Comparison of ENCODE assay signal across 11 cellular contexts in the genomic region with DNA sequence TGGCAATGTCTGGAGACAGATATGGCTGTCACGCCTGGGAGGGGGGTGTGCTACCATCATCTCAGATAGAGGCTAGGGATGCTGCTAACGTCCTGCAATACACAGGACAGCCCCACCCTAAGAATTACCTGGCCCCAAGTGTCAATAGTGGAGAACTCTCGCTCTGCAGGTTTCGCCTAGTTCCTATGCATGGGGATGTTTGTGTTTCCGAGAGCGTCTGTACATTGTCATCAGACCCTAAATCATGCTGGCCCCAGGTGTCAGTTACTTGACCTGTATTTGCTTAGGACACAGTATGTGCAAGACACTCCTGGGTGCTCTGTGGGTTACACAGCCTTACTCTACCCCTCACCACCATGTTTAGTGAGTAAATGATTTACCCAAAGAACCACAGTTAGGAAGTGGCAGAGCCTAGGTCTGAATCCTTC.
DNase-seq lines count a peak whose midpoint lies in the region; ATAC-seq lines count a peak whose summit lies in the region.
"Had no signal": no experiment of that assay in that cellular context is flagged by ENCODE, and none has a peak within 500 bp of the region (broad histone marks: within the 10 kb centered on the region; RNA-seq: fewer than 3 reads in every experiment).

No MANE protein-coding gene starts in this region.

- H3K9me3 ChIP-seq in subcutaneous abdominal adipose tissue (ENCODE audit: control insufficient read depth in 5 of 5, low read length in 5 of 5) (no peaks in the 10 kb centered on the region), T-helper 17 cell (ENCODE audit: control insufficient read depth, low read length, poor library complexity, severe bottlenecking) (no peaks in the 10 kb centered on the region)

- peak; percentile 14 for DNase-seq in NCI-H526 treated with DMSO at 0.1 percent for 48 hours (lab: John Stamatoyannopoulos, UW)
- no peak for DNase-seq in T-helper 17 cell
- DNase-seq in activated naive CD8-positive, alpha-beta T cell treated with anti-CD3 and anti-CD28 coated beads for 36 hours: no peak
- DNase-seq in NK-92 (lab: John Stamatoyannopoulos, UW; ENCODE audit: unreplicated experiment): no peak
- no peak for DNase-seq in DMS79 treated with DMSO at 0.1 percent for 48 hours (lab: John Stamatoyannopoulos, UW)
- DNase-seq: activated CD4-positive, alpha-beta T cell treated with anti-CD3 and anti-CD28 coated beads, Interleukin-2, amount 50 U/mL, for 4 hours; head of caudate nucleus; IMR-90 had no signal

- no peaks in the 10 kb centered on the region for H3K36me3 ChIP-seq in subcutaneous abdominal adipose tissue (ENCODE audit: control insufficient read depth in 5 of 5, insufficient read depth in 5 of 5, low read length in 5 of 5)

- no peaks in the 10 kb centered on the region for H3K27me3 Mint-ChIP-seq in T-helper 17 cell
- no peaks in the 10 kb centered on the region for H3K27me3 Mint-ChIP-seq in activated naive CD8-positive, alpha-beta T cell treated with anti-CD3 and anti-CD28 coated beads for 36 hours

- ATAC-seq in GM18909 (IDR thresholded peaks at IDR 0.05; ENCODE audit: poor library complexity, unreplicated experiment): peak; percentile 86
- ATAC-seq in HG02642 (IDR thresholded peaks at IDR 0.05; ENCODE audit: poor library complexity, unreplicated experiment): peak; percentile 71
- no peak for ATAC-seq in T-helper 17 cell

- peak overlapping the region; percentile 35 for H3K27ac ChIP-seq in subcutaneous abdominal adipose tissue (ENCODE audit: low read depth, low read length)

- no peak overlapping the region for H3K4me3 ChIP-seq in subcutaneous abdominal adipose tissue (ENCODE audit: low read depth in 1 of 5, low read length in 5 of 5)

- no peak overlapping the region for H3K27ac Mint-ChIP-seq in T-helper 17 cell
- H3K27ac Mint-ChIP-seq in activated naive CD8-positive, alpha-beta T cell treated with anti-CD3 and anti-CD28 coated beads for 36 hours: no peak overlapping the region

- no peaks in the 10 kb centered on the region for H3K27me3 ChIP-seq in subcutaneous abdominal adipose tissue (ENCODE audit: control insufficient read depth in 5 of 5, insufficient read depth in 4 of 5, low read length in 5 of 5)

- peaks cover 3% of the 10 kb centered on the region for H3K36me3 Mint-ChIP-seq in T-helper 17 cell (ENCODE audit: low read depth)
- H3K36me3 Mint-ChIP-seq in activated naive CD8-positive, alpha-beta T cell treated with anti-CD3 and anti-CD28 coated beads for 36 hours: peaks cover 3% of the 10 kb centered on the region

- H3K9me3 Mint-ChIP-seq in activated naive CD8-positive, alpha-beta T cell treated with anti-CD3 and anti-CD28 coated beads for 36 hours: no peaks in the 10 kb centered on the region

- peaks cover 40% of the 10 kb centered on the region for H3K4me1 Mint-ChIP-seq in T-helper 17 cell
- peaks cover 49% of the 10 kb centered on the region for H3K4me1 Mint-ChIP-seq in activated naive CD8-positive, alpha-beta T cell treated with anti-CD3 and anti-CD28 coated beads for 36 hours

- H3K4me1 ChIP-seq in subcutaneous abdominal adipose tissue (ENCODE audit: control insufficient read depth in 5 of 5, insufficient read depth in 5 of 5, low read length in 5 of 5): peaks cover 11 to 62% (median 57%) of the 10 kb centered on the region in 5 donors

- no peak overlapping the region for H3K9ac ChIP-seq in subcutaneous abdominal adipose tissue (ENCODE audit: low read length in 5 of 5)

- H3K4me3 Mint-ChIP-seq in T-helper 17 cell: no peak overlapping the region
- H3K4me3 Mint-ChIP-seq in activated naive CD8-positive, alpha-beta T cell treated with anti-CD3 and anti-CD28 coated beads for 36 hours: no peak overlapping the region
